1 cellular context compared by ENCODE assay signal in genomic region chr4:177612684-177613083, GRCh38.
TF ChIP-seq lines count a peak whose summit lies in the region.

No MANE protein-coding gene starts in this region.

TF ChIP-seq in GM23338, 12 proteins besides CTCF, POLR2A, EP300 and RAD21 (continued from another document):
- TF ChIP-seq ZNF462 (CRISPR knock-in tag; IDR thresholded peaks at IDR 0.05): no peak
- no peak for TF ChIP-seq ZNF331 (CRISPR knock-in tag; IDR thresholded peaks at IDR 0.05; ENCODE audit: low read depth)
- TF ChIP-seq CREB1 (CRISPR knock-in tag; IDR thresholded peaks at IDR 0.05; ENCODE audit: low read depth): no peak
- TF ChIP-seq ETS1 (IDR thresholded peaks at IDR 0.05): no peak
- no peak for TF ChIP-seq JUNB (IDR thresholded peaks at IDR 0.05; ENCODE audit: unreplicated experiment)
- no peak for TF ChIP-seq STAT1 (IDR thresholded peaks at IDR 0.05; ENCODE audit: unreplicated experiment)
- TF ChIP-seq NANOG (IDR thresholded peaks at IDR 0.05; ENCODE audit: borderline replicate concordance): no peak
- TF ChIP-seq EZH2 (IDR thresholded peaks at IDR 0.05; ENCODE audit: low read depth, unreplicated experiment): no peak
- no peak for TF ChIP-seq ZNF114 (CRISPR knock-in tag; IDR thresholded peaks at IDR 0.05)
- TF ChIP-seq POLR2AphosphoS5 (IDR thresholded peaks at IDR 0.05; ENCODE audit: low read depth): no peak
- TF ChIP-seq REST (IDR thresholded peaks at IDR 0.05; ENCODE audit: unreplicated experiment): no peak
TF ChIP-seq in GM23338: peak in this region for 0.
